Comparison of ENCODE assay signal across 8 cellular contexts in the genomic region with DNA sequence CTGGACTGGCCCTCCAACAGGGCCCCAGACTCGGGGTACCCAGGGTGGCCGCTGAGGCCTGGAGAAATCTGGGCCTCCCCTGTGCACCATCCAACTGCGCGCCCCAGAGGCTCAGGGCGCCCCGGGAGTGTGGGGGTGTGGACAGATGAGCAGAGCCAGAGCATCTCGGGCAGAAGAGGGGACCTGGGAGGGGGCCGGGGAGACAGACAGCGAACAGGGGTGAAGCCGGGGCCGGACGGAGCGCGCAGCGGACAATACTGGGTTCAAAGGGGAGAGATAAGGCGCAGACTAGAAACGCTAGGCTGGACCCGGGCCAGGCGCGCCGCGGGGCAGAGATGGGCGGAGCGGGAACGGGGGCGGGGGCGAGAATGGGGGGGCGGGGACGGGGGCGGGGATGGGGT. TPM values are rescaled to one million over a fixed set of nuclear protein-coding genes. Genes with fewer than 3 reads are reported as not detected.
DNase-seq lines count a peak whose midpoint lies in the region; ATAC-seq, FAIRE-seq and TF ChIP-seq lines count a peak whose summit lies in the region.

No MANE protein-coding gene starts in this region.

- H3K27ac Mint-ChIP-seq in nephron progenitor cell = no peak overlapping the region

- peak overlapping the region; percentile 90 for H4K8ac ChIP-seq in H1 (ENCODE audit: extremely low read depth, insufficient read depth, low read length)

- H2BK5ac ChIP-seq in H1 (ENCODE audit: low read depth, low read length) = peak overlapping the region; percentile 93; the same call in 1 of the 2 replicates

- H3K36me3 ChIP-seq in ACC112 (ENCODE audit: insufficient read depth, low read length) = no peaks in the 10 kb centered on the region
- peaks cover 17% of the 10 kb centered on the region for H3K36me3 ChIP-seq in NT2/D1 (ENCODE audit: insufficient read depth, insufficient read length, low read length)
- no peaks in the 10 kb centered on the region for H3K36me3 ChIP-seq in H1 (ENCODE audit: control insufficient read depth in 2 of 4, insufficient read depth in 4 of 4, low read length in 3 of 4)

- no peak for FAIRE-seq in H1 (lab: Jason Lieb, UNC)

- H3K4me3 ChIP-seq in ACC112 (ENCODE audit: low read depth, low read length) = peak overlapping the region; percentile 82
- peak overlapping the region; percentile 74 for H3K4me3 ChIP-seq in NT2/D1 (ENCODE audit: insufficient read length, low read depth)
- peak overlapping the region; percentile 25 to 64 (median 35) for H3K4me3 ChIP-seq in H1 (ENCODE audit: extremely low read depth in 1 of 4, insufficient read depth in 2 of 4, low read depth in 3 of 4, low read length in 4 of 4)

- H3K4me1 Mint-ChIP-seq in nephron progenitor cell = peaks cover 30% of the 10 kb centered on the region

- H2BK12ac ChIP-seq in H1 (ENCODE audit: low read depth, low read length) = no peak overlapping the region

- H3K4me2 ChIP-seq in H1 (ENCODE audit: insufficient read depth in 1 of 2, low read depth in 2 of 2, low read length in 2 of 2) = peak overlapping the region; percentile 60 to 84

- H3K23ac ChIP-seq in H1 (ENCODE audit: insufficient read length) = no peak overlapping the region

- H3K14ac ChIP-seq in H1 (ENCODE audit: insufficient read length) = no peak overlapping the region

- H2AK5ac ChIP-seq in H1 (ENCODE audit: low read depth, low read length) = no peak overlapping the region

- no peak overlapping the region for H2BK20ac ChIP-seq in H1 (ENCODE audit: low read length)

- peaks cover 3% of the 10 kb centered on the region for H3K4me1 ChIP-seq in ACC112 (ENCODE audit: control insufficient read depth, insufficient read depth, low read length, unreplicated experiment)
- H3K4me1 ChIP-seq in NT2/D1 (ENCODE audit: insufficient read depth, insufficient read length) = peaks cover 26% of the 10 kb centered on the region
- H3K4me1 ChIP-seq in H1 (replicated peaks in 1 of 4; ENCODE audit: control insufficient read depth in 3 of 4, insufficient read depth in 4 of 4, low read length in 3 of 4) = peaks cover 6 to 30% (median 21%) of the 10 kb centered on the region in 4 experiments

- H3K27me3 ChIP-seq in ACC112 (ENCODE audit: insufficient read depth, low read length) = no peaks in the 10 kb centered on the region; the same call in 1 of the 2 replicates
- no peaks in the 10 kb centered on the region for H3K27me3 ChIP-seq in NT2/D1 (ENCODE audit: insufficient read depth, insufficient read length)
- no peaks in the 10 kb centered on the region; a peak in 1 of 7 replicates for H3K27me3 ChIP-seq in H1 (replicated peaks in 1 of 4; ENCODE audit: control insufficient read depth in 3 of 4, extremely low read depth in 1 of 4, insufficient read depth in 3 of 4, low read length in 3 of 4)

- H4K5ac ChIP-seq in H1 (ENCODE audit: insufficient read length, low read depth, low read length) = peak overlapping the region; percentile 67

- H3K23me2 ChIP-seq in H1 (ENCODE audit: low read depth, low read length) = peaks cover 18% of the 10 kb centered on the region

- no peak for TF ChIP-seq RAD21 in H1 (IDR thresholded peaks at IDR 0.05 in 1 of 2, conservative IDR thresholded peaks at IDR 0.05 in 1 of 2; ENCODE audit: low read depth in 2 of 2, low read length in 2 of 2)

- no peaks in the 10 kb centered on the region for H3K9me3 Mint-ChIP-seq in nephron progenitor cell

- peaks cover 14% of the 10 kb centered on the region for H3K27me3 Mint-ChIP-seq in nephron progenitor cell (ENCODE audit: low read depth, poor library complexity)

- CTCF ChIA-PET in H1 (lab: Charles Lee; ENCODE audit: partially characterized antibody) = interaction anchor here (0.6 kb wide), 1 partner anchor 33 kb away, joined by 3 read pairs; no protein-coding TSS in a partner anchor

- no peak; a peak in 1 of 3 replicates for TF ChIP-seq POLR2A in H1 (IDR thresholded peaks at IDR 0.05; ENCODE audit: control extremely low read depth in 1 of 2, low read depth in 2 of 2, low read length in 2 of 2)

- 0 out of 2 replicates have a peak overlapping the region, but pooled peaks have one; percentile 46 for H2BK15ac ChIP-seq in H1 (ENCODE audit: low read length)

- H3K4ac ChIP-seq in H1 (replicated peaks; ENCODE audit: insufficient read length, low read depth, low read length) = peak overlapping the region; percentile 94

- peak overlapping the region; percentile 93 for H4K91ac ChIP-seq in H1 (replicated peaks; ENCODE audit: insufficient read length, low read length)

- TF ChIP-seq CTCF in H1 (IDR thresholded peaks at IDR 0.05; ENCODE audit: control extremely low read depth in 1 of 3, insufficient read depth in 1 of 3, low read depth in 1 of 3, low read length in 3 of 3) (no peak), nephron progenitor cell (IDR thresholded peaks at IDR 0.05) (no peak)

- H3K27ac ChIP-seq in ACC112 (ENCODE audit: low read depth, low read length) (no peak overlapping the region), H1 (ENCODE audit: low read depth, low read length) (peak overlapping the region; percentile 54; the same call in 1 of the 2 replicates)

- TF ChIP-seq EP300 in H1 (IDR thresholded peaks at IDR 0.05; ENCODE audit: borderline replicate concordance in 1 of 2, low read depth in 2 of 2, low read length in 2 of 2) = no peak

- H2BK120ac ChIP-seq in H1 (replicated peaks; ENCODE audit: low read depth, low read length) = peak overlapping the region; percentile 18

- H3K4me3 Mint-ChIP-seq in nephron progenitor cell = peak overlapping the region; percentile 77

- H3K18ac ChIP-seq in H1 (ENCODE audit: extremely low read depth, low read length) = peak overlapping the region; percentile 96

- in situ Hi-C loops in G401 (cut with HindIII; ENCODE audit: low sequenced_read_pairs) = no loop called here

- peaks cover 7 to 16% of the 10 kb centered on the region in 2 experiments for H4K20me1 ChIP-seq in H1 (replicated peaks in 1 of 2; ENCODE audit: control insufficient read depth in 1 of 2, insufficient read depth in 2 of 2, low read length in 2 of 2)

- H3K56ac ChIP-seq in H1 (replicated peaks; ENCODE audit: insufficient read length, low read depth, low read length) = peak overlapping the region; percentile 90

- no peak for DNase-seq in NT2/D1 (ENCODE audit: low read depth, low spot score)
- no peak for DNase-seq in H1 (ENCODE audit: low read depth in 1 of 2, low spot score in 2 of 2)
- DNase-seq in nephron progenitor cell = no peak
- DNase-seq in central memory CD4-positive, alpha-beta T cell = no peak
- DNase-seq in kidney glomerular epithelial cell (lab: John Stamatoyannopoulos, UW) = no peak
- no peak for DNase-seq in G401 (ENCODE audit: low spot score)

- H3K9me3 ChIP-seq in NT2/D1 (ENCODE audit: insufficient read depth, low read length) (no peaks in the 10 kb centered on the region), H1 (ENCODE audit: insufficient read depth in 2 of 2, low read depth in 1 of 2, low read length in 1 of 2) (no peaks in the 10 kb centered on the region)

- H3K9ac ChIP-seq in NT2/D1 (ENCODE audit: insufficient read length, low read depth) (peak overlapping the region; percentile 96), H1 (replicated peaks in 1 of 4; ENCODE audit: extremely low read depth in 1 of 4, low read depth in 3 of 4, low read length in 3 of 4) (peak overlapping the region in 2 of 4 experiments; percentile 25 to 26; a peak in 4 of 7 replicates)

- POLR2A ChIA-PET in H1 (lab: Charles Lee; ENCODE audit: partially characterized antibody) = interaction anchor here (0.6 to 4.2 kb wide), 7 partner anchors 12 to 204 kb away, joined by 3 to 28 read pairs (median 3); no protein-coding TSS in a partner anchor

- H3K36me3 Mint-ChIP-seq in nephron progenitor cell (ENCODE audit: low read depth) = peaks cover 1% of the 10 kb centered on the region

- H2AFZ ChIP-seq in ACC112 (ENCODE audit: low read length, unreplicated experiment) = no peak overlapping the region
- no peak overlapping the region for H2AFZ ChIP-seq in H1 (ENCODE audit: low read length)

- WGBS in H1 (ENCODE audit: extremely low coverage in 1 of 2, insufficient coverage in 1 of 2, insufficient read length in 1 of 2, insufficient replicate concordance in 2 of 2, low coverage in 1 of 2, low lambda C conversion rate in 2 of 2, missing lambda C conversion rate in 1 of 2), 2 experiments = 3% methylated on average over 17 of the region's 30 CpGs; no CpG with 5 or more reads in 1 of the 2 experiments

- no peaks in the 10 kb centered on the region for H3K79me2 ChIP-seq in ACC112 (ENCODE audit: control insufficient read depth, insufficient read depth, low read length, unreplicated experiment)
- H3K79me2 ChIP-seq in H1 (ENCODE audit: control insufficient read depth in 1 of 2, insufficient read depth in 2 of 2, low read length in 2 of 2) = peaks cover 8 to 40% of the 10 kb centered on the region in 2 experiments; a peak in 3 of 4 replicates

- H3K79me1 ChIP-seq in H1 (ENCODE audit: low read depth, low read length) = peaks cover 16% of the 10 kb centered on the region

- ATAC-seq in GM21390 (IDR thresholded peaks at IDR 0.05; ENCODE audit: unreplicated experiment) = peak; percentile 28

TF ChIP-seq in H1, 55 proteins besides CTCF, POLR2A, EP300 and RAD21 (continues in another document):
- TF ChIP-seq SAP30 (IDR thresholded peaks at IDR 0.05; ENCODE audit: insufficient read depth, insufficient replicate concordance, low read length) (no peak), SIN3A (conservative IDR thresholded peaks at IDR 0.05 in 1 of 2, IDR thresholded peaks at IDR 0.05 in 1 of 2; ENCODE audit: low read depth in 1 of 2, low read length in 2 of 2) (0 out of 4 replicates have a peak, but pooled peaks of 1 of the 2 experiments have one; percentile 22)

RNA-seq across cellular contexts. Expression of a gene that starts 0.5 kb away (rescaled TPM):
- 88.2 and 96.5 TPM in 2 replicates for total RNA-seq in H1 (2021; fragmentation: NEBNext Ultra II Directional; extraction: Animal tissue kit (Norgen Biotek cat#: 25700))
- polyA plus RNA-seq in H1 (2011; rRNA removed) = 179 and 183 TPM in 2 replicates
- polyA plus RNA-seq in H1 (2011; cell fraction: cytosol; rRNA removed) = 124 TPM
- polyA plus RNA-seq in H1 (2011; cell fraction: nucleus; rRNA removed) = 148 TPM
- 43.1 to 71.4 TPM (median 70.4 TPM) in 4 replicates for polyA plus RNA-seq in H1 (2012, experiment 1 of 2)
- 79.4 TPM for polyA plus RNA-seq in H1 (2012, experiment 2 of 2)
- 90.1 TPM for polyA plus RNA-seq in H1 (2013, experiment 1 of 2)
- 85.0 TPM for polyA plus RNA-seq in H1 (2013, experiment 2 of 2)
- 127 and 128 TPM in 2 replicates for polyA minus RNA-seq in H1 (2011; rRNA and poly(A)+ RNA removed)
- polyA minus RNA-seq in H1 (2011; cell fraction: cytosol; rRNA and poly(A)+ RNA removed) = 57.5 TPM
- 54.0 TPM for polyA minus RNA-seq in H1 (2011; cell fraction: nucleus; rRNA and poly(A)+ RNA removed)
- 81.1 and 102 TPM in 2 replicates for total RNA-seq in G401 (2014; rRNA removed; shearing (Covaris generic))

RNA-seq across cellular contexts. Expression of a gene that starts 59.3 kb away (rescaled TPM):
- total RNA-seq in H1 (2021; fragmentation: NEBNext Ultra II Directional; extraction: Animal tissue kit (Norgen Biotek cat#: 25700)) = 38.7 and 39.0 TPM in 2 replicates
- 37.1 and 64.1 TPM in 2 replicates for polyA plus RNA-seq in H1 (2011; rRNA removed)
- polyA plus RNA-seq in H1 (2011; cell fraction: cytosol; rRNA removed) = 56.0 TPM
- polyA plus RNA-seq in H1 (2011; cell fraction: nucleus; rRNA removed) = 303 TPM
- polyA plus RNA-seq in H1 (2012, experiment 1 of 2) = 37.9 to 66.2 TPM (median 58.6 TPM) in 4 replicates
- polyA plus RNA-seq in H1 (2012, experiment 2 of 2) = 19.7 TPM
- 27.8 TPM for polyA plus RNA-seq in H1 (2013, experiment 1 of 2)
- polyA plus RNA-seq in H1 (2013, experiment 2 of 2) = 19.6 TPM
- polyA minus RNA-seq in H1 (2011; rRNA and poly(A)+ RNA removed) = 77.0 and 93.3 TPM in 2 replicates
- polyA minus RNA-seq in H1 (2011; cell fraction: cytosol; rRNA and poly(A)+ RNA removed) = 25.2 TPM
- 51.6 TPM for polyA minus RNA-seq in H1 (2011; cell fraction: nucleus; rRNA and poly(A)+ RNA removed)
- 0.55 and 0.81 TPM in 2 replicates for total RNA-seq in G401 (2014; rRNA removed; shearing (Covaris generic))

Comparison
In these comparisons a context has a peak if more than half of its experiments do, and no peak if none do; other contexts are left out.
1. RNA of a gene that starts 59.3 kb away (total RNA-seq): 38.7 to 39.0 TPM in H1; 0.55 to 0.81 TPM in G401; every median in the first group is over 10 times any median in the second.
2. Peak in every context shown above with its lines, with median percentiles within 50 percentile points of each other: H3K4me3 ChIP-seq.